8 cellular contexts compared by ENCODE assay signal in the genomic region with DNA sequence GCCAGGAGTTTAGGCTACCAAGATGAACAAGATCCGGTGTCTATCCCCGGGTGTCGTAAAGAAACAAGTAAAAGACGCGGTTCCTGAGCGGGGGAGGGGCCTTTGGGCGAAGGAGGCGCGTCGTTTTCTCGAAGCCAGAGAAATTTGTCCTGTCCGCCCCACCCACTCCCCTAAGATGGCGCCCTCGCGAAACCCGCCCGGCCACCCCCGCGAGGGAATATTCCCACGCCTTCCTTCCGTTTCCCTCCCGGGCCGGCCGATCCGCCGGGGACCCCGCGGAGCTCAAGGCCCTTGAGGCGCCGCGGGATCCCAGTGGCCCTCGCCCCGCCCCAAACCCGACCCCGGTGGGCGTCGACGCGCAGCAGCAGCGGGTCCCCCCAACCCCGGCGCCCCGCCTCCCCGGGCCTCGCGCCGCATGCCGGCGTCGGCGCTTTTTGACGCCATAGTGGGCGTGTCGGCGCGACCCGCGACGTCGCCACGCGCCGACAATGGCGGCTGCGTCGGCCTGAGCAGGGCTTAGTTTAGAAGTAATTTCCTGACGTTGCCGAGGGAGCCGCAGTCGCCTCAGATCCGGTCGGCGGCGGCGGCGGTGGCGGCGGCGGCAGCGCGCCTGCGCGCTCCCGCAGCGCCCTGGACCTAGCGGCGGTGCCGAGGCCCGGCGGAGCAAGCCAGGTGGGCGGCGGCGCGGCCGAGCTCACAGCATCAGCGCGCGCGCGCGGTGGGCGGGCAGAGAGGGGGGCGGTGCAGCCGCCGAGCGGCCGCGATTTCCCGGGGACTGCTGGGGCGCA. TPM values are rescaled to one million over a fixed set of nuclear protein-coding genes. Genes with fewer than 3 reads are reported as not detected.
DNase-seq lines count a peak whose midpoint lies in the region; ATAC-seq and TF ChIP-seq lines count a peak whose summit lies in the region.

No MANE protein-coding gene starts in this region.

- ATAC-seq in stimulated activated naive CD8-positive, alpha-beta T cell treated with anti-CD3 and anti-CD28 coated beads, Interleukin-15, amount 100 ng/mL, for 72 hours: peak; percentile 86

- H3K36me3 Mint-ChIP-seq in neural crest cell (ENCODE audit: low read depth): no peaks in the 10 kb centered on the region

- peaks cover 20% of the 10 kb centered on the region for H3K36me3 ChIP-seq in MG63

- TF ChIP-seq CTCF in foreskin fibroblast (IDR thresholded peaks at IDR 0.05; ENCODE audit: low read depth, low read length) (no peak), neural crest cell (conservative IDR thresholded peaks at IDR 0.05) (no peak)

- H3K4me1 Mint-ChIP-seq in neural crest cell: peaks cover 14% of the 10 kb centered on the region
- H3K4me1 Mint-ChIP-seq in stimulated activated naive CD8-positive, alpha-beta T cell treated with anti-CD3 and anti-CD28 coated beads, Interleukin-15, amount 100 ng/mL, for 72 hours: peaks cover 13% of the 10 kb centered on the region

- no peaks in the 10 kb centered on the region for H3K27me3 ChIP-seq in MG63

- H3K4me3 Mint-ChIP-seq in neural crest cell: peak overlapping the region; percentile 94
- H3K4me3 Mint-ChIP-seq in stimulated activated naive CD8-positive, alpha-beta T cell treated with anti-CD3 and anti-CD28 coated beads, Interleukin-15, amount 100 ng/mL, for 72 hours: peak overlapping the region; percentile 88 to 89

- peak overlapping the region; percentile 73 for H3K4me3 ChIP-seq in MG63
- H3K4me3 ChIP-seq in foreskin fibroblast (ENCODE audit: low read depth in 1 of 2, low read length in 2 of 2): peak overlapping the region; percentile 78

- peaks cover 12% of the 10 kb centered on the region for H3K27me3 Mint-ChIP-seq in neural crest cell (ENCODE audit: low read depth)
- peaks cover 4% of the 10 kb centered on the region for H3K27me3 Mint-ChIP-seq in stimulated activated naive CD8-positive, alpha-beta T cell treated with anti-CD3 and anti-CD28 coated beads, Interleukin-15, amount 100 ng/mL, for 72 hours

- DNase-seq in GDM1 (lab: John Stamatoyannopoulos, UW): peak; percentile 85
- peak; percentile 82 for DNase-seq in HCEC 1CT
- peak; percentile 86 for DNase-seq in MG63
- DNase-seq in SHP77 treated with DMSO at 0.1 percent for 48 hours (lab: John Stamatoyannopoulos, UW): peak; percentile 6
- DNase-seq in activated gamma-delta T cell treated with Interleukin-2 at 50 U/mL for 16 hours: peak; percentile 83
- DNase-seq in foreskin fibroblast: peak; percentile 76 to 90
- peak; percentile 64 for DNase-seq in neural crest cell (ENCODE audit: low read depth, low spot score)
- DNase-seq in stimulated activated naive CD8-positive, alpha-beta T cell treated with anti-CD3 and anti-CD28 coated beads, Interleukin-15, amount 100 ng/mL, for 72 hours: peak; percentile 82 to 90

- peak overlapping the region; percentile 91 for H3K27ac Mint-ChIP-seq in neural crest cell (ENCODE audit: unreplicated experiment)
- peak overlapping the region; percentile 92 to 96 for H3K27ac Mint-ChIP-seq in stimulated activated naive CD8-positive, alpha-beta T cell treated with anti-CD3 and anti-CD28 coated beads, Interleukin-15, amount 100 ng/mL, for 72 hours

- no peaks in the 10 kb centered on the region for H3K9me3 Mint-ChIP-seq in neural crest cell
- no peaks in the 10 kb centered on the region for H3K9me3 Mint-ChIP-seq in stimulated activated naive CD8-positive, alpha-beta T cell treated with anti-CD3 and anti-CD28 coated beads, Interleukin-15, amount 100 ng/mL, for 72 hours

- no peaks in the 10 kb centered on the region for H3K9me3 ChIP-seq in MG63

RNA-seq across cellular contexts. Expression of a gene that starts 0.4 kb away (rescaled TPM):
- total RNA-seq in MG63 (2014; rRNA removed; shearing (Covaris generic); ENCODE audit: low replicate concordance): 19.4 and 53.7 TPM in 2 replicates
- total RNA-seq in neural crest cell: 69.1 and 69.3 TPM in 2 replicates

RNA-seq across cellular contexts. Expression of a gene that starts 9.2 kb away (rescaled TPM):
- not detected in 2 replicates for total RNA-seq in MG63 (2014; rRNA removed; shearing (Covaris generic); ENCODE audit: low replicate concordance)
- total RNA-seq in neural crest cell: not detected in 2 replicates

RNA-seq across cellular contexts. Expression of a gene that starts 35.1 kb away (rescaled TPM):
- not detected in 2 replicates for total RNA-seq in MG63 (2014; rRNA removed; shearing (Covaris generic); ENCODE audit: low replicate concordance)
- not detected in 2 replicates for total RNA-seq in neural crest cell

Comparison
In these comparisons a context has a peak if more than half of its experiments do, and no peak if none do; other contexts are left out.
1. Peak in every context shown above with its lines: DNase-seq, ATAC-seq and H3K4me3 ChIP-seq.
2. DNase-seq: peak in every context shown above with its lines; median percentile 86 in MG63; 86 in stimulated activated naive CD8-positive, alpha-beta T cell treated with anti-CD3 and anti-CD28 coated beads, Interleukin-15, amount 100 ng/mL, for 72 hours; 85 in GDM1; 83 in activated gamma-delta T cell treated with Interleukin-2 at 50 U/mL for 16 hours; 83 in foreskin fibroblast; 82 in HCEC 1CT; 64 in neural crest cell; 6 in SHP77 treated with DMSO at 0.1 percent for 48 hours.